ENCODE assay signal across 13 cellular contexts in genomic region chr16:84184775-84185174, GRCh38. TPM values are rescaled to one million over a fixed set of nuclear protein-coding genes. Genes with fewer than 3 reads are reported as not detected.
DNase-seq lines count a peak whose midpoint lies in the region; ATAC-seq and TF ChIP-seq lines count a peak whose summit lies in the region.
"Had no signal": no experiment of that assay in that cellular context is flagged by ENCODE, and none has a peak within 500 bp of the region (broad histone marks: within the 10 kb centered on the region; RNA-seq: fewer than 3 reads in every experiment).

No MANE protein-coding gene starts in this region.

- no peaks in the 10 kb centered on the region for H3K9me3 Mint-ChIP-seq in CD8-positive, alpha-beta memory T cell
- H3K9me3 Mint-ChIP-seq in IgD-negative memory B cell = no peaks in the 10 kb centered on the region
- H3K9me3 Mint-ChIP-seq in endothelial cell (ENCODE audit: unreplicated experiment) = no peaks in the 10 kb centered on the region
- no peaks in the 10 kb centered on the region for H3K9me3 Mint-ChIP-seq in neural progenitor cell

- H3K27ac Mint-ChIP-seq in CD8-positive, alpha-beta memory T cell = peak overlapping the region in 5 of 8 donors; percentile 28 to 79 (median 33)
- H3K27ac Mint-ChIP-seq in IgD-negative memory B cell (no peak overlapping the region), endothelial cell (ENCODE audit: unreplicated experiment) (peak overlapping the region; percentile 53), neural progenitor cell (no peak overlapping the region)

- H2AFZ ChIP-seq in neural progenitor cell (replicated peaks) = no peak overlapping the region

- no peaks in the 10 kb centered on the region for H3K9me3 ChIP-seq in CD8-positive, alpha-beta memory T cell (ENCODE audit: low read length)
- H3K9me3 ChIP-seq in neural progenitor cell (ENCODE audit: low read depth) = no peaks in the 10 kb centered on the region

- TF ChIP-seq CTCF in endothelial cell (IDR thresholded peaks at IDR 0.05; ENCODE audit: unreplicated experiment) = no peak
- no peak for TF ChIP-seq CTCF in neural progenitor cell (IDR thresholded peaks at IDR 0.05)

- H4K20me1 ChIP-seq in neural progenitor cell (ENCODE audit: low read depth) = peaks cover 13% of the 10 kb centered on the region

- H3K36me3 ChIP-seq in CD8-positive, alpha-beta memory T cell (ENCODE audit: insufficient read depth, low read length) = peaks cover 9% of the 10 kb centered on the region
- H3K36me3 ChIP-seq in neural progenitor cell = no peaks in the 10 kb centered on the region

- CTCF ChIA-PET in CD8-positive, alpha-beta memory T cell (lab: Charles Lee) = no interaction called here

- intact Hi-C loops in posterior vena cava (cut with DNase I) = loop anchor here in 1 of 2 donors (5.0 to 10.0 kb wide), 2 partner anchors 60 to 212 kb away; no protein-coding TSS in a partner anchor

- no peak overlapping the region for H3K9ac ChIP-seq in neural progenitor cell

- no peaks in the 10 kb centered on the region for H3K27me3 ChIP-seq in CD8-positive, alpha-beta memory T cell (ENCODE audit: insufficient read depth, low read length, poor library complexity, severe bottlenecking)
- no peaks in the 10 kb centered on the region for H3K27me3 ChIP-seq in neural progenitor cell

- H3K4me1 ChIP-seq in CD8-positive, alpha-beta memory T cell (ENCODE audit: insufficient read depth, low read length) = peaks cover 14% of the 10 kb centered on the region
- H3K4me1 ChIP-seq in neural progenitor cell = peaks cover 5% of the 10 kb centered on the region

- H3K4me1 Mint-ChIP-seq in CD8-positive, alpha-beta memory T cell = peaks cover 21 to 29% (median 23%) of the 10 kb centered on the region in 3 donors
- H3K4me1 Mint-ChIP-seq in IgD-negative memory B cell (peaks cover 5 to 11% (median 9%) of the 10 kb centered on the region in 3 donors), endothelial cell (ENCODE audit: unreplicated experiment) (peaks cover 17% of the 10 kb centered on the region), neural progenitor cell (peaks cover 11% of the 10 kb centered on the region)

- ATAC-seq in HG03025 (IDR thresholded peaks at IDR 0.05; ENCODE audit: low FRiP score, unreplicated experiment) = no peak
- ATAC-seq: PC-3 had no signal

- H3K27me3 Mint-ChIP-seq in CD8-positive, alpha-beta memory T cell = no peaks in the 10 kb centered on the region
- H3K27me3 Mint-ChIP-seq in IgD-negative memory B cell (no peaks in the 10 kb centered on the region), endothelial cell (ENCODE audit: unreplicated experiment) (no peaks in the 10 kb centered on the region), neural progenitor cell (ENCODE audit: insufficient read depth, low read depth) (no peaks in the 10 kb centered on the region)

- H3F3A ChIP-seq in neural progenitor cell (ENCODE audit: low read depth) = no peaks in the 10 kb centered on the region

- H3K4me2 ChIP-seq in neural progenitor cell = no peak overlapping the region

- POLR2A ChIA-PET in CD8-positive, alpha-beta memory T cell (lab: Charles Lee) = no interaction called here

- peaks cover 0 to 55% (median 3%) of the 10 kb centered on the region in 3 donors for H3K36me3 Mint-ChIP-seq in CD8-positive, alpha-beta memory T cell
- peaks cover 3% of the 10 kb centered on the region for H3K36me3 Mint-ChIP-seq in IgD-negative memory B cell
- peaks cover 15% of the 10 kb centered on the region for H3K36me3 Mint-ChIP-seq in endothelial cell (ENCODE audit: low read depth, unreplicated experiment)
- H3K36me3 Mint-ChIP-seq in neural progenitor cell = peaks cover 4% of the 10 kb centered on the region

- H3K4me3 Mint-ChIP-seq in CD8-positive, alpha-beta memory T cell = peak overlapping the region; percentile 86 to 99 (median 93)
- H3K4me3 Mint-ChIP-seq in IgD-negative memory B cell (peak overlapping the region; percentile 58 to 99 (median 84)), endothelial cell (ENCODE audit: unreplicated experiment) (peak overlapping the region; percentile 66), neural progenitor cell (peak overlapping the region; percentile 91)

- no peak overlapping the region for H3K27ac ChIP-seq in CD8-positive, alpha-beta memory T cell (ENCODE audit: low read depth, low read length)
- no peak overlapping the region for H3K27ac ChIP-seq in neural progenitor cell

- DNase-seq in CD8-positive, alpha-beta memory T cell = no peak
- DNase-seq in endothelial cell (ENCODE audit: low spot score) (no peak), neural progenitor cell (ENCODE audit: low spot score) (no peak), posterior vena cava (ENCODE audit: low spot score) (no peak), hypothalamus (lab: John Stamatoyannopoulos, UW) (no peak), superior temporal gyrus (ENCODE audit: extremely low spot score) (no peak)
- DNase-seq: DMS 273 treated with DMSO at 0.1 percent for 48 hours, NCI-H2171 treated with DMSO at 0.1 percent for 48 hours, PC-3 had no signal

- H3K4me3 ChIP-seq in CD8-positive, alpha-beta memory T cell (ENCODE audit: low read length) = no peak overlapping the region
- H3K4me3 ChIP-seq in neural progenitor cell = no peak overlapping the region
- H3K4me3 ChIP-seq: skin epidermis had no signal

- peaks cover 37% of the 10 kb centered on the region for H3K79me2 ChIP-seq in neural progenitor cell (ENCODE audit: low read depth)

RNA-seq across cellular contexts. Expression of gene TAF1C, which starts 2.1 kb away (rescaled TPM):
- 10 to 100 TPM; 49.9 to 51.2 TPM for total RNA-seq in CD8-positive, alpha-beta memory T cell
- polyA plus RNA-seq in CD8-positive, alpha-beta memory T cell = 6.4 TPM
- polyA plus RNA-seq in IgD-negative memory B cell = 6.5 TPM
- 73.6 TPM for total RNA-seq in endothelial cell (ENCODE audit: unreplicated experiment)
- total RNA-seq in neural progenitor cell (ENCODE audit: low replicate concordance) = 23.3 and 70.3 TPM in 2 replicates
- 10 to 100 TPM; 32.3 to 35.9 TPM for total RNA-seq in posterior vena cava

RNA-seq across cellular contexts. Expression of gene ADAD2, which starts 6.2 kb away (rescaled TPM):
- under 1 TPM in 1 of 2 experiments, not detected in 1; 0.40 TPM for total RNA-seq in CD8-positive, alpha-beta memory T cell
- polyA plus RNA-seq in CD8-positive, alpha-beta memory T cell = not detected
- polyA plus RNA-seq in IgD-negative memory B cell = not detected
- total RNA-seq in endothelial cell (ENCODE audit: unreplicated experiment) (0.87 TPM), neural progenitor cell (ENCODE audit: low replicate concordance) (not detected in 2 replicates), posterior vena cava (not detected)
- total RNA-seq: mononuclear cell, PC-3 had no signal

RNA-seq across cellular contexts. Expression of gene DNAAF1, which starts 39.7 kb away (rescaled TPM):
- under 1 TPM in 1 of 2 experiments, not detected in 1; 0.31 TPM for total RNA-seq in CD8-positive, alpha-beta memory T cell
- polyA plus RNA-seq in CD8-positive, alpha-beta memory T cell = 1.5 TPM
- not detected for polyA plus RNA-seq in IgD-negative memory B cell
- total RNA-seq in endothelial cell (ENCODE audit: unreplicated experiment) (0.18 TPM), neural progenitor cell (ENCODE audit: low replicate concordance) (0.11 and 0.12 TPM in 2 replicates), posterior vena cava (not detected)
- total RNA-seq: PC-3 had no signal

RNA-seq across cellular contexts. Expression of gene HSDL1, which starts 39.8 kb away (rescaled TPM):
- total RNA-seq in CD8-positive, alpha-beta memory T cell = 10 to 100 TPM; 13.5 to 15.2 TPM
- polyA plus RNA-seq in CD8-positive, alpha-beta memory T cell = 7.0 TPM
- 12.3 TPM for polyA plus RNA-seq in IgD-negative memory B cell
- total RNA-seq in endothelial cell (ENCODE audit: unreplicated experiment) (50.2 TPM), neural progenitor cell (ENCODE audit: low replicate concordance) (71.8 and 101 TPM in 2 replicates), posterior vena cava (10 to 100 TPM; 10.1 to 21.2 TPM)

RNA-seq across cellular contexts. Expression of gene KCNG4, which starts 55.0 kb away (rescaled TPM):
- not detected for total RNA-seq in CD8-positive, alpha-beta memory T cell
- polyA plus RNA-seq in CD8-positive, alpha-beta memory T cell = not detected
- polyA plus RNA-seq in IgD-negative memory B cell = not detected
- total RNA-seq in endothelial cell (ENCODE audit: unreplicated experiment) = not detected
- not detected in 2 replicates for total RNA-seq in neural progenitor cell (ENCODE audit: low replicate concordance)
- total RNA-seq in posterior vena cava = not detected
- total RNA-seq: mononuclear cell had no signal

Comparison
In these comparisons a context has a peak if more than half of its experiments do, and no peak if none do; other contexts are left out.
1. H3K27ac Mint-ChIP-seq: peak in CD8-positive, alpha-beta memory T cell (5 of 8) and endothelial cell (single experiment); none in IgD-negative memory B cell (0 of 3) and neural progenitor cell (single experiment).
2. Peak in every context shown above with its lines, with median percentiles within 50 percentile points of each other: H3K4me3 Mint-ChIP-seq.